ENCODE assay signal across 8 cellular contexts in the genomic region with DNA sequence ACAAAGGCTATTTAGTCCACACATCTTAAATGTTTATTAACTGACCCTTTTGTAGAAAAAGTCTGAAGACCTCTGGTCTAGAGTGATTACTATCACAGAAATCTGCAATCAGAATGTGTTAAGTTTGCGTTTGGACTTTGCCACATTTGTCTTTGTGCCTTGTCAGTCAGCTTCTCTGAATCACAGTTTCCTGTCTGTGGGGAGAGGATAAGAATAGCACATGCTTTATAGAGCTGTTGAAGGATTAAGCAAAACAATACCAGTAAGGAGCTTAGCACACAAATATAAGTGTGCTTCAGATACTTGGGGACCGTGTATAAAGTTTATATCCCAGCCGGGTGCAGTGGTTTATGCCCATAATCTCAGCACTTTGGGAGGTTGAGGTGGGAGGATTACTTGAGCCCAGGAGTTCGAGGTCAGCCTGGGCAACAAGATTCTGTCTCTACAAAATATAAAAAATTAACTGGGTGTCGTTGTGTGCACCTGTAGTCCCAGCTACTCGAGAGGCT.
DNase-seq lines count a peak whose midpoint lies in the region; ATAC-seq and TF ChIP-seq lines count a peak whose summit lies in the region.

No MANE protein-coding gene starts in this region.

- H3K36me3 ChIP-seq in Loucy (ENCODE audit: insufficient read depth, low read length) = no peaks in the 10 kb centered on the region
- H3K36me3 ChIP-seq in left lung = no peaks in the 10 kb centered on the region

- H3K9me3 ChIP-seq in Loucy (ENCODE audit: insufficient read depth, low read depth, low read length) (no peaks in the 10 kb centered on the region), left lung (no peaks in the 10 kb centered on the region)

- peaks cover 10% of the 10 kb centered on the region for H3K9me3 Mint-ChIP-seq in activated naive CD8-positive, alpha-beta T cell treated with anti-CD3 and anti-CD28 coated beads, Interleukin-2, amount 10 ng/mL, durations not matched to agents 7 days and 5 days

- peak overlapping the region; percentile 69 to 74 for H3K27ac ChIP-seq in left lung

- DNase-seq in activated CD8-positive, alpha-beta memory T cell treated with anti-CD3 and anti-CD28 coated beads for 24 hours = peak; percentile 66
- no peak for DNase-seq in activated CD8-positive, alpha-beta memory T cell treated with anti-CD3 and anti-CD28 coated beads, Interleukin-2, amount 50 U/mL, for 48 hours
- DNase-seq in H4 (ENCODE audit: low spot score) (peak; percentile 14), left lung (no peak)
- DNase-seq in activated naive CD8-positive, alpha-beta T cell treated with anti-CD3 and anti-CD28 coated beads, Interleukin-2, amount 10 ng/mL, durations not matched to agents 7 days and 5 days = peak; percentile 40
- no peak for DNase-seq in stimulated activated CD4-positive, alpha-beta T cell treated with anti-CD3 and anti-CD28 coated beads, Interleukin-12 subunit alpha, Interleukin-12 subunit beta, amount 100 ng/mL, for 4 hours
- no peak for DNase-seq in activated effector memory CD4-positive, alpha-beta T cell treated with anti-CD3 and anti-CD28 coated beads, Interleukin-2, amount 50 U/mL, for 16 hours

- peak overlapping the region; percentile 97 for H3K27ac Mint-ChIP-seq in activated naive CD8-positive, alpha-beta T cell treated with anti-CD3 and anti-CD28 coated beads, Interleukin-2, amount 10 ng/mL, durations not matched to agents 7 days and 5 days

- H3K4me1 ChIP-seq in Loucy (ENCODE audit: insufficient read depth, low read length, poor library complexity, severe bottlenecking) (peaks cover 6% of the 10 kb centered on the region), left lung (peaks cover 5 to 20% of the 10 kb centered on the region in 2 donors)

- H3K4me3 ChIP-seq in Loucy (ENCODE audit: low read length, poor library complexity, severe bottlenecking) = no peak overlapping the region
- H3K4me3 ChIP-seq in left lung = peak overlapping the region in 1 of 2 donors; percentile 11

- H3K9ac ChIP-seq in Loucy (ENCODE audit: low read depth, low read length, poor library complexity, severe bottlenecking) = no peak overlapping the region

- peak overlapping the region; percentile 38 for H3K4me2 ChIP-seq in Loucy (ENCODE audit: low read depth, low read length, poor library complexity, severe bottlenecking)

- peak overlapping the region; percentile 59 for H3K4me3 Mint-ChIP-seq in activated naive CD8-positive, alpha-beta T cell treated with anti-CD3 and anti-CD28 coated beads, Interleukin-2, amount 10 ng/mL, durations not matched to agents 7 days and 5 days

- no peaks in the 10 kb centered on the region for H3K9me2 ChIP-seq in Loucy (replicated peaks; ENCODE audit: low read depth, low read length)

- no peaks in the 10 kb centered on the region for H3K79me2 ChIP-seq in Loucy (ENCODE audit: insufficient read depth, low read length)

- H3K27me3 Mint-ChIP-seq in activated naive CD8-positive, alpha-beta T cell treated with anti-CD3 and anti-CD28 coated beads, Interleukin-2, amount 10 ng/mL, durations not matched to agents 7 days and 5 days = no peaks in the 10 kb centered on the region

- peaks cover 35% of the 10 kb centered on the region for H3K4me1 Mint-ChIP-seq in activated naive CD8-positive, alpha-beta T cell treated with anti-CD3 and anti-CD28 coated beads, Interleukin-2, amount 10 ng/mL, durations not matched to agents 7 days and 5 days

- ATAC-seq in activated naive CD8-positive, alpha-beta T cell treated with anti-CD3 and anti-CD28 coated beads, Interleukin-2, amount 10 ng/mL, durations not matched to agents 7 days and 5 days (ENCODE audit: low read depth) = peak; percentile 84
- peak; percentile 94 for ATAC-seq in left lung

- no peak for TF ChIP-seq CTCF in Loucy (conservative IDR thresholded peaks at IDR 0.05; ENCODE audit: low read length)
- TF ChIP-seq CTCF in left lung (IDR thresholded peaks at IDR 0.05) = no peak

- peaks cover 29% of the 10 kb centered on the region for H3K36me3 Mint-ChIP-seq in activated naive CD8-positive, alpha-beta T cell treated with anti-CD3 and anti-CD28 coated beads, Interleukin-2, amount 10 ng/mL, durations not matched to agents 7 days and 5 days

- H3K27me3 ChIP-seq in Loucy (ENCODE audit: insufficient read depth, low read length, poor library complexity, severe bottlenecking) (no peaks in the 10 kb centered on the region), left lung (no peaks in the 10 kb centered on the region)

- POLR2A ChIA-PET in activated naive CD8-positive, alpha-beta T cell treated with anti-CD3 and anti-CD28 coated beads, Interleukin-2, amount 10 ng/mL, durations not matched to agents 7 days and 5 days (lab: Charles Lee) = interaction anchor here (0.6 to 6.8 kb wide), 8 partner anchors 14 to 199 kb away, joined by 3 to 148 read pairs (median 5); a partner anchor contains a TSS

- no peaks in the 10 kb centered on the region for H3F3A ChIP-seq in Loucy (ENCODE audit: low read depth)

- intact Hi-C loops in left lung (cut with DNase I) = no loop called here

- no peaks in the 10 kb centered on the region for H4K20me1 ChIP-seq in Loucy (ENCODE audit: insufficient read depth, low read length, poor library complexity, severe bottlenecking)

- H2AFZ ChIP-seq in Loucy (ENCODE audit: low read length) = no peak overlapping the region

Comparison
In these comparisons a context has a peak if more than half of its experiments do, and no peak if none do; other contexts are left out.
1. DNase-seq: peak in activated CD8-positive, alpha-beta memory T cell treated with anti-CD3 and anti-CD28 coated beads for 24 hours (single experiment), H4 (single experiment) and activated naive CD8-positive, alpha-beta T cell treated with anti-CD3 and anti-CD28 coated beads, Interleukin-2, amount 10 ng/mL, durations not matched to agents 7 days and 5 days (single experiment); none in activated CD8-positive, alpha-beta memory T cell treated with anti-CD3 and anti-CD28 coated beads, Interleukin-2, amount 50 U/mL, for 48 hours (single experiment), left lung (0 of 2), stimulated activated CD4-positive, alpha-beta T cell treated with anti-CD3 and anti-CD28 coated beads, Interleukin-12 subunit alpha, Interleukin-12 subunit beta, amount 100 ng/mL, for 4 hours (single experiment) and activated effector memory CD4-positive, alpha-beta T cell treated with anti-CD3 and anti-CD28 coated beads, Interleukin-2, amount 50 U/mL, for 16 hours (single experiment).